In the genomic region with DNA sequence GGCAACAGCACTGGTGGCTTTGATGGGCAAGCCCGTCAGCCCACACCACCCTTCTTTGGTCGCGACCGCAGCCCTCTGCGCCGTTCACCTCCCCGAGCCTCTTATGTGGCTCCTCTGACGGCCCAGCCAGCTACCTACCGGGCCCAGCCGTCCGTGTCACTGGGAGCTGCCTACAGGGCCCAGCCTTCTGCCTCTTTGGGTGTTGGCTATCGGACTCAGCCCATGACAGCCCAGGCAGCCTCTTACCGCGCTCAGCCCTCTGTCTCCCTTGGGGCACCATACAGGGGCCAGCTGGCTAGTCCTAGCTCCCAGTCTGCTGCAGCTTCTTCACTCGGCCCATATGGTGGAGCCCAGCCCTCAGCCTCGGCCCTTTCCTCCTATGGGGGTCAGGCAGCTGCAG, we compare ENCODE assay signal across 26 cellular contexts. TPM values are rescaled to one million over a fixed set of nuclear protein-coding genes. Genes with fewer than 3 reads are reported as not detected.
DNase-seq lines count a peak whose midpoint lies in the region; ATAC-seq and TF ChIP-seq lines count a peak whose summit lies in the region.
"Had no signal": no experiment of that assay in that cellular context is flagged by ENCODE, and none has a peak within 500 bp of the region (broad histone marks: within the 10 kb centered on the region; RNA-seq: fewer than 3 reads in every experiment).

No MANE protein-coding gene starts in this region.

- peak overlapping the region; percentile 95 to 99 (median 98) for H3K27ac ChIP-seq in sigmoid colon
- H3K27ac ChIP-seq in upper lobe of right lung: no peak overlapping the region
- H3K27ac ChIP-seq: 22Rv1, adrenal gland, brain microvascular endothelial cell, KMS-11, lower lobe of right lung, neural progenitor cell had no signal

- no peak for TF ChIP-seq EP300 in sigmoid colon (IDR thresholded peaks at IDR 0.05)

- peak; percentile 11 to 19 for ATAC-seq in left cardiac atrium
- no peak for ATAC-seq in upper lobe of right lung
- ATAC-seq: effector memory CD8-positive, alpha-beta T cell; esophagus mucosa had no signal

- TF ChIP-seq CTCF in sigmoid colon (IDR thresholded peaks at IDR 0.05) (no peak), upper lobe of right lung (IDR thresholded peaks at IDR 0.05) (no peak)

- H3K4me3 ChIP-seq in sigmoid colon (no peak overlapping the region), upper lobe of right lung (no peak overlapping the region)
- H3K4me3 ChIP-seq: adrenal gland, HAP-1, lower lobe of right lung, neural progenitor cell had no signal

- TF ChIP-seq POLR2A in sigmoid colon (IDR thresholded peaks at IDR 0.05): no peak

- H3K9me3 ChIP-seq in sigmoid colon: no peaks in the 10 kb centered on the region
- H3K9me3 ChIP-seq in upper lobe of right lung: no peaks in the 10 kb centered on the region
- H3K9me3 ChIP-seq: adrenal gland, HAP-1, lower lobe of right lung had no signal

- DNase-seq in DMS 273 (lab: John Stamatoyannopoulos, UW; ENCODE audit: unreplicated experiment) (peak; percentile 30), DMS 273 treated with DMSO at 0.1 percent for 48 hours (lab: John Stamatoyannopoulos, UW) (no peak), left cardiac atrium (no peak), sigmoid colon (no peak), DMS53 (lab: John Stamatoyannopoulos, UW) (no peak), upper lobe of right lung (no peak)
- DNase-seq: activated CD4-positive, alpha-beta T cell treated with anti-CD3 and anti-CD28 coated beads for 1 hour; activated CD8-positive, alpha-beta memory T cell treated with anti-CD3 and anti-CD28 coated beads for 24 hours; activated naive CD4-positive, alpha-beta T cell treated with Interleukin-2 at 50 U/mL for 16 hours; activated T-cell treated with anti-CD3 and anti-CD28 coated beads, Interleukin-2, amount 50 U/mL, for 4 hours; adrenal gland; brain microvascular endothelial cell; CD4-positive, alpha-beta T cell; effector memory CD8-positive, alpha-beta T cell; hypothalamus; lower lobe of right lung; NCI-H1436 treated with DMSO at 0.1 percent for 48 hours; NCI-H2107; NCI-H446; stimulated activated CD4-positive, alpha-beta T cell treated with anti-CD3 and anti-CD28 coated beads, Interleukin-15, amount 100 ng/mL, for 24 hours; T-cell had no signal

- H3K4me1 ChIP-seq in sigmoid colon (peaks cover 0 to 81% (median 63%) of the 10 kb centered on the region in 4 donors), upper lobe of right lung (peaks cover 36% of the 10 kb centered on the region)

- H3K36me3 ChIP-seq in sigmoid colon (peaks cover 31 to 57% (median 40%) of the 10 kb centered on the region in 4 donors), upper lobe of right lung (peaks cover 65% of the 10 kb centered on the region)

- intact Hi-C loops in left cardiac atrium (cut with DNase I): no loop called here
- intact Hi-C loops in sigmoid colon (cut with DNase I): no loop called here
- intact Hi-C loops in upper lobe of right lung (cut with DNase I): no loop called here

- 91 to 92% methylated on average over 16 of the region's 16 CpGs for WGBS in sigmoid colon, 2 donors

- H3K27me3 ChIP-seq in sigmoid colon (no peaks in the 10 kb centered on the region), upper lobe of right lung (no peaks in the 10 kb centered on the region)
- H3K27me3 ChIP-seq: adrenal gland, brain microvascular endothelial cell, neural progenitor cell had no signal

RNA-seq across cellular contexts. Expression of a gene that starts 8.0 kb away (rescaled TPM):
- 10 to 100 TPM; 31.2 to 35.2 TPM for total RNA-seq in left cardiac atrium
- total RNA-seq in sigmoid colon: 10 to 100 TPM; 23.7 to 51.8 (median 42.9) TPM
- 10 to 100 TPM; 10.8 to 54.0 (median 15.7) TPM for polyA plus RNA-seq in sigmoid colon
- total RNA-seq in upper lobe of right lung: 63.3 TPM

RNA-seq across cellular contexts. Expression of a gene that starts 14.1 kb away (rescaled TPM):
- total RNA-seq in left cardiac atrium (10 to 100 TPM; 63.6 to 76.7 TPM), sigmoid colon (100 to 1,000 TPM in 1 of 4 donors, 10 to 100 TPM in 3; 76.5 to 101 (median 86.2) TPM), upper lobe of right lung (98.9 TPM)
- polyA plus RNA-seq in sigmoid colon: 100 to 1,000 TPM in 1 of 3 donors, 10 to 100 TPM in 2; 75.4 to 103 (median 98.8) TPM

RNA-seq across cellular contexts. Expression of a gene that starts 31.5 kb away (rescaled TPM):
- total RNA-seq in left cardiac atrium (10 to 100 TPM; 28.3 to 28.6 TPM), sigmoid colon (10 to 100 TPM; 26.0 to 43.1 (median 40.5) TPM), upper lobe of right lung (31.9 TPM)
- polyA plus RNA-seq in sigmoid colon: 10 to 100 TPM; 33.0 to 48.8 (median 44.6) TPM

RNA-seq across cellular contexts. Expression of a gene that starts 31.6 kb away (rescaled TPM):
- under 1 TPM; 0.18 to 0.39 TPM for total RNA-seq in left cardiac atrium
- under 1 TPM in 3 of 4 donors, not detected in 1; 0.14 to 0.71 (median 0.16) TPM for total RNA-seq in sigmoid colon
- polyA plus RNA-seq in sigmoid colon: under 1 TPM in 1 of 3 donors, not detected in 2; 0.28 TPM
- 0.26 TPM for total RNA-seq in upper lobe of right lung

RNA-seq across cellular contexts. Expression of a gene that starts 53.2 kb away (rescaled TPM):
- total RNA-seq in left cardiac atrium (10 to 100 TPM in 1 of 2 donors, 1 to 10 TPM in 1; 8.0 to 13.8 TPM), sigmoid colon (10 to 100 TPM; 14.0 to 30.7 (median 16.6) TPM), upper lobe of right lung (9.5 TPM)
- 10 to 100 TPM in 2 of 3 donors, 1 to 10 TPM in 1; 6.6 to 12.8 (median 10.4) TPM for polyA plus RNA-seq in sigmoid colon
